In genomic region chr10:129509835-129510234, GRCh38 we compare ENCODE assay signal across 30 cellular contexts.
"Had no signal": no experiment of that assay in that cellular context is flagged by ENCODE, and none has a peak within 500 bp of the region (broad histone marks: within the 10 kb centered on the region; RNA-seq: fewer than 3 reads in every experiment).

No MANE protein-coding gene starts in this region.

- H3K4me1 Mint-ChIP-seq: neural progenitor cell had no signal

- H3K4me3 ChIP-seq: neural progenitor cell, ovary, psoas muscle, right lobe of liver, sigmoid colon, suprapubic skin, testis, tibial artery, transverse colon, upper lobe of right lung, vagina had no signal

- ATAC-seq: naive thymus-derived CD8-positive, alpha-beta T cell; natural killer cell treated with Interleukin-12 subunit alpha and Interleukin-12 subunit beta and Interleukin-15 and Interleukin-18, amount 100 ng/mL, for 72 hours; psoas muscle; right cardiac atrium; right lobe of liver; stimulated activated effector memory CD8-positive, alpha-beta T cell treated with anti-CD3 and anti-CD28 coated beads, Interleukin-12 subunit alpha, Interleukin-12 subunit beta, amount 100 ng/mL, for 72 hours; stimulated activated naive B cell treated with anti-CD40 and anti-IgM and Interleukin-4, amounts not matched to agents 10 μg/mL and 1 μg/mL and 100 μg/mL, for 72 hours; stimulated activated naive CD8-positive, alpha-beta T cell treated with anti-CD3 and anti-CD28 coated beads, Interleukin-15, amount 100 ng/mL, for 72 hours; upper lobe of right lung had no signal

- H3K4me3 Mint-ChIP-seq: naive B cell; naive thymus-derived CD8-positive, alpha-beta T cell; natural killer cell treated with Interleukin-12 subunit alpha and Interleukin-12 subunit beta and Interleukin-15 and Interleukin-18, amount 100 ng/mL, for 72 hours; nephron progenitor cell; neural progenitor cell; stimulated activated effector memory CD8-positive, alpha-beta T cell treated with anti-CD3 and anti-CD28 coated beads, Interleukin-12 subunit alpha, Interleukin-12 subunit beta, amount 100 ng/mL, for 72 hours; stimulated activated naive B cell treated with anti-CD40 and anti-IgM and Interleukin-4, amounts not matched to agents 10 μg/mL and 1 μg/mL and 100 μg/mL, for 72 hours; stimulated activated naive CD8-positive, alpha-beta T cell treated with anti-CD3 and anti-CD28 coated beads, Interleukin-15, amount 100 ng/mL, for 72 hours; type B pancreatic cell had no signal

- H3K36me3 Mint-ChIP-seq: natural killer cell treated with Interleukin-12 subunit alpha and Interleukin-12 subunit beta and Interleukin-15 and Interleukin-18, amount 100 ng/mL, for 72 hours; neural progenitor cell; stimulated activated effector memory CD8-positive, alpha-beta T cell treated with anti-CD3 and anti-CD28 coated beads, Interleukin-12 subunit alpha, Interleukin-12 subunit beta, amount 100 ng/mL, for 72 hours had no signal

- H3K9me3 Mint-ChIP-seq: natural killer cell treated with Interleukin-12 subunit alpha and Interleukin-12 subunit beta and Interleukin-15 and Interleukin-18, amount 100 ng/mL, for 72 hours; type B pancreatic cell had no signal

- H3K27ac ChIP-seq: neural progenitor cell, ovary, parathyroid adenoma, psoas muscle, right lobe of liver, sigmoid colon, suprapubic skin, testis, tibial artery, transverse colon, upper lobe of right lung, vagina had no signal

- H3K27ac Mint-ChIP-seq: naive thymus-derived CD8-positive, alpha-beta T cell; natural killer cell treated with Interleukin-12 subunit alpha and Interleukin-12 subunit beta and Interleukin-15 and Interleukin-18, amount 100 ng/mL, for 72 hours; nephron progenitor cell; neural progenitor cell; progenitor cell of endocrine pancreas; stimulated activated effector memory CD8-positive, alpha-beta T cell treated with anti-CD3 and anti-CD28 coated beads, Interleukin-12 subunit alpha, Interleukin-12 subunit beta, amount 100 ng/mL, for 72 hours; stimulated activated naive B cell treated with anti-CD40 and anti-IgM and Interleukin-4, amounts not matched to agents 10 μg/mL and 1 μg/mL and 100 μg/mL, for 72 hours; stimulated activated naive CD8-positive, alpha-beta T cell treated with anti-CD3 and anti-CD28 coated beads, Interleukin-15, amount 100 ng/mL, for 72 hours; type B pancreatic cell had no signal

- H3K27me3 ChIP-seq: neural progenitor cell, ovary, right lobe of liver, sigmoid colon, suprapubic skin, testis, tibial artery, transverse colon, upper lobe of right lung, vagina had no signal

- H3K4me1 ChIP-seq: neural progenitor cell, parathyroid adenoma, psoas muscle, right lobe of liver, suprapubic skin, testis, tibial artery, transverse colon, upper lobe of right lung, vagina had no signal

- DNase-seq: naive B cell; naive thymus-derived CD8-positive, alpha-beta T cell; nephron progenitor cell; occipital lobe; ovary; psoas muscle; right cardiac atrium; right lobe of liver; sigmoid colon; small intestine; stimulated activated CD4-positive, alpha-beta T cell treated with anti-CD3 and anti-CD28 coated beads, Interleukin-15, amount 100 ng/mL, for 24 hours; stimulated activated CD4-positive, alpha-beta T cell treated with anti-CD3 and anti-CD28 coated beads, Interleukin-2, amount 100 ng/mL, for 24 hours; stimulated activated CD4-positive, alpha-beta T cell treated with anti-CD3 and anti-CD28 coated beads, Interleukin-2, amount 100 ng/mL, for 48 hours; stimulated activated CD4-positive, alpha-beta T cell treated with anti-CD3 and anti-CD28 coated beads, Interleukin-4, amount 100 ng/mL, for 24 hours; stimulated activated naive B cell treated with anti-CD40 and anti-IgM and Interleukin-4, amounts not matched to agents 10 μg/mL and 1 μg/mL and 100 μg/mL, for 72 hours; stimulated activated naive CD4-positive, alpha-beta T cell treated with Interleukin-2 at 50 U/mL for 16 hours; stimulated activated naive CD8-positive, alpha-beta T cell treated with anti-CD3 and anti-CD28 coated beads, Interleukin-15, amount 100 ng/mL, for 72 hours; substantia nigra; testis; tibial artery; transverse colon; upper lobe of right lung had no signal

- H3K9me3 ChIP-seq: ovary, psoas muscle, right lobe of liver, sigmoid colon, suprapubic skin, testis, tibial artery, upper lobe of right lung, vagina had no signal

- H3K27me3 Mint-ChIP-seq: naive B cell; naive thymus-derived CD8-positive, alpha-beta T cell; natural killer cell treated with Interleukin-12 subunit alpha and Interleukin-12 subunit beta and Interleukin-15 and Interleukin-18, amount 100 ng/mL, for 72 hours; progenitor cell of endocrine pancreas; stimulated activated naive B cell treated with anti-CD40 and anti-IgM and Interleukin-4, amounts not matched to agents 10 μg/mL and 1 μg/mL and 100 μg/mL, for 72 hours; stimulated activated naive CD8-positive, alpha-beta T cell treated with anti-CD3 and anti-CD28 coated beads, Interleukin-15, amount 100 ng/mL, for 72 hours; type B pancreatic cell had no signal

- H3K36me3 ChIP-seq: neural progenitor cell, ovary, right lobe of liver, sigmoid colon, suprapubic skin, tibial artery, transverse colon, upper lobe of right lung, vagina had no signal
